Comparison of ENCODE assay signal across 1 cellular context in genomic region chr1:180188103-180188506, GRCh38.
TF ChIP-seq lines count a peak whose summit lies in the region.

No MANE protein-coding gene starts in this region.

TF ChIP-seq in K562, 482 proteins besides CTCF, POLR2A, EP300 and RAD21 (continued from another document):
- 0 out of 4 replicates have a peak, but pooled peaks of 1 of the 2 experiments have one; percentile 9 for TF ChIP-seq MAZ (CRISPR knock-in tag; conservative IDR thresholded peaks at IDR 0.05 in 1 of 2, IDR thresholded peaks at IDR 0.05 in 1 of 2)
- TF ChIP-seq DEAF1 (CRISPR knock-in tag; IDR thresholded peaks at IDR 0.05), result peak; percentile 43
- peak; percentile 75; the same call in 1 of the 2 replicates for TF ChIP-seq TFAP4 (CRISPR knock-in tag; IDR thresholded peaks at IDR 0.05; ENCODE audit: borderline replicate concordance)
- no peak for TF ChIP-seq ID3 (CRISPR knock-in tag; IDR thresholded peaks at IDR 0.05)
- no peak for TF ChIP-seq ID3 (tag; IDR thresholded peaks at IDR 0.05)
- TF ChIP-seq GABPB1 (CRISPR knock-in tag; IDR thresholded peaks at IDR 0.05), result peak; percentile 26; the same call in 1 of the 2 replicates
- TF ChIP-seq TOE1 (IDR thresholded peaks at IDR 0.05; ENCODE audit: borderline replicate concordance), result no peak
- 0 out of 2 replicates have a peak, but pooled peaks have one; percentile 22 for TF ChIP-seq TOE1 (CRISPR knock-in tag; IDR thresholded peaks at IDR 0.05; ENCODE audit: borderline replicate concordance, low read depth)
- no peak for TF ChIP-seq FOXM1 (IDR thresholded peaks at IDR 0.05; ENCODE audit: low read depth)
- no peak for TF ChIP-seq FOXM1 (CRISPR knock-in tag; IDR thresholded peaks at IDR 0.05; ENCODE audit: low read depth)
- no peak for TF ChIP-seq ZNF77 (CRISPR knock-in tag; IDR thresholded peaks at IDR 0.05)
- TF ChIP-seq RB1 (IDR thresholded peaks at IDR 0.05; ENCODE audit: low read depth), result peak; percentile 30; the same call in 1 of the 2 replicates
- peak; percentile 53; the same call in 1 of the 2 replicates for TF ChIP-seq NFIC (IDR thresholded peaks at IDR 0.05)
- TF ChIP-seq SMC3 (conservative IDR thresholded peaks at IDR 0.05; ENCODE audit: insufficient read depth, low read depth, low read length), result peak; percentile 81
